ENCODE assay signal across 8 cellular contexts in the genomic region with DNA sequence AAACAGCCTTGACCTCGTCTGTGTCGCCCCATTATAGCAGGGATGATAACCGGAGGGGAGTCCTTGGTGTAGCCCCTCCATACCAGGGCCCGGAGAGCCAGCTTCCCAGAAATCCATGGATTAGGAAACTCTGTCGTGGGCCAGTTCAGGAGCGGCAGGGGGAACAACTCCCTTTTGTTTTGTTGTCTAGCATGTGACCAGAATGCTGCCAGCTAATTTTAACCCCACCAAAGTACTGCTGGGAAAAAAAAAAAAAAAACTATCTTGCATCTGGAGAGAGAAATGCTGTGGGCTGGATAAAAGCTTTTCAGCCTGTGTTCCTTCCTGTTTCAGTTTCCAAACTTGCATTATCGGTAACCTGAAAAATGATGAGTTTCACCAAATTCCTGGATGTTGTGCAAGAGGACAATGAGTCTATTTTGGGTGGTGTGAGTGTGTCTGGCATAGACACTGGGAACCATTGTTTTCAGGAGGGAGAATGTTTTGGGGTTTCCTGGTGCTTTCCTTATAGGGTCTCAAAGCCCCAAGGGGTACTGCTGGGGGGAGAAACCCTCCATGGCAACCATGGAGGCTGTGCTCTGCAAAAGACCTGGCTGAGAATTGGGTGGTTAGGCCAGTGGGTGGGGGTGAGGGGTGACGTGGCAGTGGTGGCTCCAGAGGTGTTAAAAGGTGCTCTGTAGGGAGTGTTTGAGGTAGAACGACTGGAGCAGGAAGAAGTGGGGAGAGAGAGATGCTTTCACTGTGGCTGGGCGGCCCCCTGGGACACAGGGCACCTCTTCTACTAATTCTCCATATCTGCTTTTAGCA. TPM values are rescaled to one million over a fixed set of nuclear protein-coding genes. Genes with fewer than 3 reads are reported as not detected.
DNase-seq lines count a peak whose midpoint lies in the region; ATAC-seq and TF ChIP-seq lines count a peak whose summit lies in the region.

No MANE protein-coding gene starts in this region.

- CTCF ChIA-PET in GM10248 (lab: Yijun Ruan, JAX), result interaction anchor here (0.9 to 13.5 kb wide), 7 partner anchors 10 to 130 kb away, joined by 3 to 247 read pairs (median 6); a partner anchor contains a TSS

- H3K9me3 Mint-ChIP-seq in dendritic cell treated with granulocyte-macrophage colony-stimulating factor and Interleukin-4, amounts not matched to agents 40 ng/mL and 50 ng/mL, for 4 days, result no peaks in the 10 kb centered on the region
- no peaks in the 10 kb centered on the region for H3K9me3 Mint-ChIP-seq in mesothelial cell of epicardium

- peak overlapping the region; percentile 99 for H3K27ac ChIP-seq in thymus (ENCODE audit: low read depth)

- POLR2A ChIA-PET in GM10248 (lab: Yijun Ruan, JAX), result no interaction called here

- no peak for ATAC-seq in HG03439 (IDR thresholded peaks at IDR 0.05; ENCODE audit: unreplicated experiment)

- peak; percentile 67 for DNase-seq in activated naive CD4-positive, alpha-beta T cell treated with Interleukin-2 at 50 U/mL for 16 hours
- DNase-seq in activated naive CD4-positive, alpha-beta T cell (lab: John Stamatoyannopoulos, UW), result no peak
- DNase-seq in T-helper 9 cell, result peak; percentile 45
- no peak for DNase-seq in mesothelial cell of epicardium (ENCODE audit: low spot score in 2 of 2, unreplicated experiment in 2 of 2)
- no peak for DNase-seq in GM10248 (ENCODE audit: extremely low spot score)

- intact Hi-C loops in dendritic cell treated with granulocyte-macrophage colony-stimulating factor and Interleukin-4, amounts not matched to agents 40 ng/mL and 50 ng/mL, for 4 days (cut with micrococcal nuclease), result loop anchor here (5.0 kb wide), 1 partner anchor 86 kb away; no protein-coding TSS in a partner anchor

- TF ChIP-seq CTCF in mesothelial cell of epicardium (IDR thresholded peaks at IDR 0.05; ENCODE audit: unreplicated experiment) (no peak), GM10248 (IDR thresholded peaks at IDR 0.05; ENCODE audit: control extremely low read depth, extremely low read depth, low read depth, missing control alignments) (no peak)

- no peaks in the 10 kb centered on the region for H3K36me3 Mint-ChIP-seq in dendritic cell treated with granulocyte-macrophage colony-stimulating factor and Interleukin-4, amounts not matched to agents 40 ng/mL and 50 ng/mL, for 4 days (ENCODE audit: low read depth)
- no peaks in the 10 kb centered on the region for H3K36me3 Mint-ChIP-seq in mesothelial cell of epicardium

- peaks cover 71% of the 10 kb centered on the region for H3K4me1 ChIP-seq in thymus (ENCODE audit: control insufficient read depth, insufficient read depth, low read length)

- WGBS in thymus, result 40% methylated on average over 10 of the region's 10 CpGs

- no peaks in the 10 kb centered on the region for H3K27me3 ChIP-seq in thymus (ENCODE audit: control insufficient read depth, insufficient read depth)

- H3K4me1 Mint-ChIP-seq in dendritic cell treated with granulocyte-macrophage colony-stimulating factor and Interleukin-4, amounts not matched to agents 40 ng/mL and 50 ng/mL, for 4 days (ENCODE audit: low read depth), result peaks cover 70% of the 10 kb centered on the region
- peaks cover 85% of the 10 kb centered on the region for H3K4me1 Mint-ChIP-seq in mesothelial cell of epicardium

- peak overlapping the region; percentile 40 for H3K4me3 Mint-ChIP-seq in dendritic cell treated with granulocyte-macrophage colony-stimulating factor and Interleukin-4, amounts not matched to agents 40 ng/mL and 50 ng/mL, for 4 days
- peak overlapping the region; percentile 26 for H3K4me3 Mint-ChIP-seq in mesothelial cell of epicardium

- H3K4me3 ChIP-seq in thymus (ENCODE audit: low read length), result peak overlapping the region; percentile 10

- no peaks in the 10 kb centered on the region for H3K36me3 ChIP-seq in thymus (ENCODE audit: control insufficient read depth, insufficient read depth)

- peak overlapping the region; percentile 92 for H3K27ac Mint-ChIP-seq in dendritic cell treated with granulocyte-macrophage colony-stimulating factor and Interleukin-4, amounts not matched to agents 40 ng/mL and 50 ng/mL, for 4 days
- peak overlapping the region; percentile 99 for H3K27ac Mint-ChIP-seq in mesothelial cell of epicardium

- H3K9me3 ChIP-seq in thymus (ENCODE audit: control insufficient read depth), result no peaks in the 10 kb centered on the region

- H3K27me3 Mint-ChIP-seq in dendritic cell treated with granulocyte-macrophage colony-stimulating factor and Interleukin-4, amounts not matched to agents 40 ng/mL and 50 ng/mL, for 4 days, result no peaks in the 10 kb centered on the region
- no peaks in the 10 kb centered on the region for H3K27me3 Mint-ChIP-seq in mesothelial cell of epicardium (ENCODE audit: low read depth)

RNA-seq across cellular contexts. Expression of a gene that starts 14.9 kb away (rescaled TPM):
- 126 to 131 TPM (median 128 TPM) in 3 replicates for total RNA-seq in mesothelial cell of epicardium
- polyA plus RNA-seq in thymus, result 13.3 TPM

RNA-seq across cellular contexts. Expression of a gene that starts 54.7 kb away (rescaled TPM):
- total RNA-seq in mesothelial cell of epicardium, result 21.9 to 22.9 TPM (median 22.4 TPM) in 3 replicates
- 10.5 TPM for polyA plus RNA-seq in thymus

Comparison
In these comparisons a context has a peak if more than half of its experiments do, and no peak if none do; other contexts are left out.
1. DNase-seq: peak in activated naive CD4-positive, alpha-beta T cell treated with Interleukin-2 at 50 U/mL for 16 hours (single experiment) and T-helper 9 cell (single experiment); none in activated naive CD4-positive, alpha-beta T cell (0 of 4), mesothelial cell of epicardium (0 of 2) and GM10248 (single experiment).